In the genomic region with DNA sequence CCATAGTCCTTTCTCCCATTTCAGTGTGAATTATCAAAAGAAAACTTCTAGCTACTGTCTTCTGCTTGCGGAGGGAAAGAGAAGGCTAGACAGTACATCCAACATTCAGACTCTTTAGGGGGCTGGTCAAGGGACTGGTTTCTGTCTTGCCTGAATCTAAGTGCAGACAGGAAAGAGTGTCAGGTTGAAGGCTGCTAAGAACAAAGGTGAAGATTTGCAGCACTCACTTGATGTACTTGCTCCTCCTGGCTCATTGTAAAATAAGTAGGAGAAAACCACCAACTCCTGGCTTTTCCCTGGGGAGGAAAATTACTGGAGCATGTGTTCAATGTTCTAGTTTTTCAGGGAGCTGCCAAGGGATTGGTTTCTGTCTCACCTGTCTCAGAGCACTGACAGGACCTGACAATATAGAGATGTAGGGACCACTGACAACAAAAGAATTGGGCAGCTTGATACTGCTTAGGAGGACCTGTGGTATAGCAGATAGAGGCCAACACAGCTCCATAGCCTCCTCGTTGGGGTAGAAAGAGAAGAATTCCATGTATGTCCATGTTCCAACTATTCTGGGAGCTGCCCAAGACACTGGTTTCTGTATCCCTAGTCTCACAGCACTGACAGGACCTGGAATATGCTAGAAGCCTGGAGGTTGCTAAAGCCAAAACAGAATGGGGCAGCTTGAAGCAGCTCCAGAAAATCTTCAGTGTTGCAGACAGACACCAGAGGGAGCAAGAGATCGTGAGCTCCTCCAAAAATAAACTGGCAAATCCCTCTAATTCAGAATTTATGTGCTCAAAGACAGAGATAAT, we compare ENCODE assay signal across 1 cellular context.
TF ChIP-seq lines count a peak whose summit lies in the region.

No MANE protein-coding gene starts in this region.

TF ChIP-seq in K562, 482 proteins besides CTCF, POLR2A, EP300 and RAD21 (continued from another document):
- TF ChIP-seq, protein P1, sequence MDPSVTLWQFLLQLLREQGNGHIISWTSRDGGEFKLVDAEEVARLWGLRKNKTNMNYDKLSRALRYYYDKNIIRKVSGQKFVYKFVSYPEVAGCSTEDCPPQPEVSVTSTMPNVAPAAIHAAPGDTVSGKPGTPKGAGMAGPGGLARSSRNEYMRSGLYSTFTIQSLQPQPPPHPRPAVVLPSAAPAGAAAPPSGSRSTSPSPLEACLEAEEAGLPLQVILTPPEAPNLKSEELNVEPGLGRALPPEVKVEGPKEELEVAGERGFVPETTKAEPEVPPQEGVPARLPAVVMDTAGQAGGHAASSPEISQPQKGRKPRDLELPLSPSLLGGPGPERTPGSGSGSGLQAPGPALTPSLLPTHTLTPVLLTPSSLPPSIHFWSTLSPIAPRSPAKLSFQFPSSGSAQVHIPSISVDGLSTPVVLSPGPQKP (CRISPR knock-in tag; IDR thresholded peaks at IDR 0.05), result no peak
- no peak for TF ChIP-seq TRIM28 (IDR thresholded peaks at IDR 0.05)
- no peak for TF ChIP-seq ZNF764 (CRISPR knock-in tag; IDR thresholded peaks at IDR 0.05; ENCODE audit: low read depth)
- TF ChIP-seq CBX8 (IDR thresholded peaks at IDR 0.05; ENCODE audit: borderline replicate concordance, extremely low read depth, low read depth, low read length, poor library complexity, severe bottlenecking), result no peak
- TF ChIP-seq, protein P2, sequence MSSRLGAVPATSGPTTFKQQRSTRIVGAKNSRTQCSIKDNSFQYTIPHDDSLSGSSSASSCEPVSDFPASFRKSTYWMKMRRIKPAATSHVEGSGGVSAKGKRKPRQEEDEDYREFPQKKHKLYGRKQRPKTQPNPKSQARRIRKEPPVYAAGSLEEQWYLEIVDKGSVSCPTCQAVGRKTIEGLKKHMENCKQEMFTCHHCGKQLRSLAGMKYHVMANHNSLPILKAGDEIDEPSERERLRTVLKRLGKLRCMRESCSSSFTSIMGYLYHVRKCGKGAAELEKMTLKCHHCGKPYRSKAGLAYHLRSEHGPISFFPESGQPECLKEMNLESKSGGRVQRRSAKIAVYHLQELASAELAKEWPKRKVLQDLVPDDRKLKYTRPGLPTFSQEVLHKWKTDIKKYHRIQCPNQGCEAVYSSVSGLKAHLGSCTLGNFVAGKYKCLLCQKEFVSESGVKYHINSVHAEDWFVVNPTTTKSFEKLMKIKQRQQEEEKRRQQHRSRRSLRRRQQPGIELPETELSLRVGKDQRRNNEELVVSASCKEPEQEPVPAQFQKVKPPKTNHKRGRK (tag; IDR thresholded peaks at IDR 0.05), result no peak
